ENCODE assay signal across 8 cellular contexts in the genomic region with DNA sequence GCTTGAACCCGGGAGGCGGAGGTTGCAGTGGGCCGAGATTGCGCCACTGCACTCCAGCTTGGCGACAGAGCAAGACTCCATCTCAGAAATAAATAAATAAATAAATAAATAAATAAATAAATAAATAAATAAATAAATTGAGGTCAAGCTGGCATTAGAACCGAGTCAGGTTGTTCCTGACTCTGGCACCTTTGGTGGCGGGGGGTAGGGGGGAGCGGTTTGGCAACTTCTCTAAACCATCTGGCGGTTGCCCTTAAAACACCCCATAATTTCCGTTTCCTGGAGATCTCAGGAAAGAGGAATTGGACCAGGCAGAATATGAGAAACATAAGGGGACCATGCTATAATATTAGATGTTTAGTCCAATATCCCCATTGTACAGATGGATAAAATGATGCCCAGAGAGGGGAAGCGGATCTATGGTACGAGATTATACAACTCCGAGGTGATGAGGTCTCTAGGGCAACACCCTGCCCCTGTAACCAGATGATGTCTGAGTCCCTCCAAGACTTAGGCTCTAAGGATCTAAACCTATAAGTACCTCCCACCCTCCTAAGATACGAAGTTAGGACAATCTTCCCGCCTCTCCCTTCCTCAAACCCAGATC. TPM values are rescaled to one million over a fixed set of nuclear protein-coding genes. Genes with fewer than 3 reads are reported as not detected.
A peak's percentile ranks its signal among the peaks of the same experiment; 100 is the strongest.
DNase-seq lines count a peak whose midpoint lies in the region; ATAC-seq and TF ChIP-seq lines count a peak whose summit lies in the region.

No MANE protein-coding gene starts in this region.

- no peaks in the 10 kb centered on the region for H3K27me3 Mint-ChIP-seq in osteocyte (ENCODE audit: unreplicated experiment)

- H3K9me3 ChIP-seq in OCI-LY3 (ENCODE audit: insufficient read depth, low read length), result no peaks in the 10 kb centered on the region
- H3K9me3 ChIP-seq in endocrine pancreas (ENCODE audit: control insufficient read depth, low read length), result no peaks in the 10 kb centered on the region

- H3K4me1 Mint-ChIP-seq in osteocyte (ENCODE audit: unreplicated experiment), result peaks cover 18% of the 10 kb centered on the region

- peak overlapping the region; percentile 79 for H2AFZ ChIP-seq in OCI-LY3 (ENCODE audit: low read depth, low read length)

- no peak for TF ChIP-seq CTCF in OCI-LY3 (IDR thresholded peaks at IDR 0.05; ENCODE audit: low read depth, low read length)
- no peak for TF ChIP-seq CTCF in osteocyte (IDR thresholded peaks at IDR 0.05)

- H4K20me1 ChIP-seq in OCI-LY3 (ENCODE audit: insufficient read depth, low read length), result no peaks in the 10 kb centered on the region

- H3K9ac ChIP-seq in OCI-LY3 (ENCODE audit: low read length) (peak overlapping the region; percentile 74), endocrine pancreas (ENCODE audit: control insufficient read depth, insufficient read depth, low read length) (peak overlapping the region; percentile 54)

- H3K27ac ChIP-seq in OCI-LY3 (ENCODE audit: low read length), result peak overlapping the region; percentile 42

- H3K4me3 Mint-ChIP-seq in osteocyte (ENCODE audit: unreplicated experiment), result peak overlapping the region; percentile 88

- H3K27me3 ChIP-seq in OCI-LY3 (ENCODE audit: low read depth, low read length) (no peaks in the 10 kb centered on the region), endocrine pancreas (ENCODE audit: control insufficient read depth, insufficient read depth, low read length) (no peaks in the 10 kb centered on the region)

- H3K4me3 ChIP-seq in OCI-LY3 (ENCODE audit: low read length) (peak overlapping the region; percentile 85), endocrine pancreas (ENCODE audit: control insufficient read depth, insufficient read depth, low read length) (peak overlapping the region; percentile 65)

- H3K9me3 Mint-ChIP-seq in osteocyte (ENCODE audit: unreplicated experiment), result no peaks in the 10 kb centered on the region

- peak overlapping the region; percentile 92 for H3K27ac Mint-ChIP-seq in osteocyte (ENCODE audit: unreplicated experiment)

- ATAC-seq in GM18502 (IDR thresholded peaks at IDR 0.05; ENCODE audit: poor library complexity, unreplicated experiment), result peak; percentile 11
- no peak for ATAC-seq in GM21390 (IDR thresholded peaks at IDR 0.05; ENCODE audit: unreplicated experiment)
- ATAC-seq in GM19397 (IDR thresholded peaks at IDR 0.05; ENCODE audit: unreplicated experiment), result no peak
- ATAC-seq in GM21576 (IDR thresholded peaks at IDR 0.05; ENCODE audit: unreplicated experiment), result no peak

- H3K79me2 ChIP-seq in OCI-LY3 (ENCODE audit: low read length), result peaks cover 16% of the 10 kb centered on the region

- peak overlapping the region; percentile 72 for H3K4me2 ChIP-seq in OCI-LY3 (ENCODE audit: low read length)

- H3K4me1 ChIP-seq in OCI-LY3 (ENCODE audit: low read length) (peaks cover 12% of the 10 kb centered on the region), endocrine pancreas (ENCODE audit: control insufficient read depth, insufficient read depth, low read length) (no peaks in the 10 kb centered on the region)

- H3K36me3 ChIP-seq in OCI-LY3 (replicated peaks; ENCODE audit: low read depth, low read length), result peaks cover 14% of the 10 kb centered on the region
- H3K36me3 ChIP-seq in endocrine pancreas (ENCODE audit: control insufficient read depth, insufficient read depth, low read length), result no peaks in the 10 kb centered on the region

- H3K36me3 Mint-ChIP-seq in osteocyte (ENCODE audit: unreplicated experiment), result peaks cover 3% of the 10 kb centered on the region

- no peak for DNase-seq in osteocyte (ENCODE audit: extremely low spot score, unreplicated experiment)
- no peak for DNase-seq in stimulated activated naive CD4-positive, alpha-beta T cell (lab: John Stamatoyannopoulos, UW)

RNA-seq across cellular contexts. Expression of a gene that starts 0.8 kb away (rescaled TPM):
- 20.4 and 20.7 TPM in 2 replicates for total RNA-seq in osteocyte
